ENCODE assay signal across 14 cellular contexts in genomic region chr15:68366314-68366713, GRCh38.
DNase-seq lines count a peak whose midpoint lies in the region; ATAC-seq and TF ChIP-seq lines count a peak whose summit lies in the region.
"Had no signal": no experiment of that assay in that cellular context is flagged by ENCODE, and none has a peak within 500 bp of the region (broad histone marks: within the 10 kb centered on the region; RNA-seq: fewer than 3 reads in every experiment).

No MANE protein-coding gene starts in this region.

- intact Hi-C loops in activated CD8-positive, alpha-beta T cell treated with anti-CD3 and anti-CD28 coated beads for 36 hours (cut with micrococcal nuclease): loop anchor here (5.0 kb wide), 1 partner anchor 114 kb away; no protein-coding TSS in a partner anchor

- no peaks in the 10 kb centered on the region for H3K36me3 Mint-ChIP-seq in activated CD8-positive, alpha-beta T cell treated with anti-CD3 and anti-CD28 coated beads for 36 hours (ENCODE audit: low read depth)
- H3K36me3 Mint-ChIP-seq in activated CD8-positive, alpha-beta T cell treated with anti-CD3 and anti-CD28 coated beads, Interleukin-2, amount 10 ng/mL, durations not matched to agents 7 days and 5 days (ENCODE audit: low read depth): no peaks in the 10 kb centered on the region
- H3K36me3 Mint-ChIP-seq in endodermal cell (ENCODE audit: low read depth): no peaks in the 10 kb centered on the region

- H3K36me3 ChIP-seq in endodermal cell (ENCODE audit: control insufficient read depth, insufficient read depth, low read length) (no peaks in the 10 kb centered on the region), thoracic aorta (peaks cover 6% of the 10 kb centered on the region)
- H3K36me3 ChIP-seq: cardiac muscle cell had no signal

- no peak for DNase-seq in activated CD8-positive, alpha-beta T cell treated with anti-CD3 and anti-CD28 coated beads for 36 hours
- no peak for DNase-seq in activated CD8-positive, alpha-beta T cell treated with anti-CD3 and anti-CD28 coated beads, Interleukin-2, amount 10 ng/mL, durations not matched to agents 7 days and 5 days
- peak; percentile 34 for DNase-seq in NCI-H2171 (lab: John Stamatoyannopoulos, UW)
- peak; percentile 72 for DNase-seq in endodermal cell
- DNase-seq in thoracic aorta (ENCODE audit: low spot score): peak; percentile 64
- DNase-seq in NCI-H1048 (lab: John Stamatoyannopoulos, UW): no peak
- DNase-seq: activated effector memory CD4-positive, alpha-beta T cell treated with anti-CD3 and anti-CD28 coated beads, Interleukin-2, amount 50 U/mL, for 16 hours; HFFc6; hypothalamus; nucleus accumbens; stimulated activated CD4-positive, alpha-beta T cell treated with anti-CD3 and anti-CD28 coated beads, Interleukin-12 subunit alpha, Interleukin-12 subunit beta, amount 100 ng/mL, for 4 hours had no signal

- no peak for TF ChIP-seq CTCF in activated CD8-positive, alpha-beta T cell treated with anti-CD3 and anti-CD28 coated beads for 36 hours (IDR thresholded peaks at IDR 0.05)
- TF ChIP-seq CTCF in endodermal cell (conservative IDR thresholded peaks at IDR 0.05): peak; percentile 62
- peak; percentile 24 for TF ChIP-seq CTCF in thoracic aorta (IDR thresholded peaks at IDR 0.05)

- POLR2A ChIA-PET in activated CD8-positive, alpha-beta T cell treated with anti-CD3 and anti-CD28 coated beads for 36 hours (lab: Charles Lee): interaction anchor here (0.9 kb wide), 1 partner anchor 12 kb away, joined by 3 read pairs; no protein-coding TSS in a partner anchor
- POLR2A ChIA-PET in activated CD8-positive, alpha-beta T cell treated with anti-CD3 and anti-CD28 coated beads, Interleukin-2, amount 10 ng/mL, durations not matched to agents 7 days and 5 days (lab: Charles Lee): no interaction called here

- WGBS in endodermal cell (ENCODE audit: insufficient coverage in 1 of 2, insufficient read length in 1 of 2), 2 experiments: 55 to 79% methylated on average over 6 to 9 of the region's 9 CpGs

- no peaks in the 10 kb centered on the region for H3K9me3 Mint-ChIP-seq in activated CD8-positive, alpha-beta T cell treated with anti-CD3 and anti-CD28 coated beads for 36 hours
- no peaks in the 10 kb centered on the region for H3K9me3 Mint-ChIP-seq in activated CD8-positive, alpha-beta T cell treated with anti-CD3 and anti-CD28 coated beads, Interleukin-2, amount 10 ng/mL, durations not matched to agents 7 days and 5 days (ENCODE audit: insufficient read depth)
- H3K9me3 Mint-ChIP-seq in endodermal cell: no peaks in the 10 kb centered on the region
- H3K9me3 Mint-ChIP-seq: HFFc6 had no signal

- CTCF ChIA-PET in activated CD8-positive, alpha-beta T cell treated with anti-CD3 and anti-CD28 coated beads for 36 hours (lab: Charles Lee): interaction anchor here (2.7 kb wide), 1 partner anchor 60 kb away, joined by 10 read pairs; no protein-coding TSS in a partner anchor
- CTCF ChIA-PET in activated CD8-positive, alpha-beta T cell treated with anti-CD3 and anti-CD28 coated beads, Interleukin-2, amount 10 ng/mL, durations not matched to agents 7 days and 5 days (lab: Charles Lee): no interaction called here

- no peak overlapping the region for H3K9ac ChIP-seq in endodermal cell (ENCODE audit: extremely low read depth, low read length, poor library complexity, severe bottlenecking)

- H3K27ac Mint-ChIP-seq in activated CD8-positive, alpha-beta T cell treated with anti-CD3 and anti-CD28 coated beads for 36 hours: no peak overlapping the region
- H3K27ac Mint-ChIP-seq in activated CD8-positive, alpha-beta T cell treated with anti-CD3 and anti-CD28 coated beads, Interleukin-2, amount 10 ng/mL, durations not matched to agents 7 days and 5 days: no peak overlapping the region
- H3K27ac Mint-ChIP-seq in endodermal cell: no peak overlapping the region
- H3K27ac Mint-ChIP-seq: HFFc6 had no signal

- peaks cover 4% of the 10 kb centered on the region for H3K27me3 Mint-ChIP-seq in activated CD8-positive, alpha-beta T cell treated with anti-CD3 and anti-CD28 coated beads for 36 hours
- H3K27me3 Mint-ChIP-seq in activated CD8-positive, alpha-beta T cell treated with anti-CD3 and anti-CD28 coated beads, Interleukin-2, amount 10 ng/mL, durations not matched to agents 7 days and 5 days (ENCODE audit: low read depth): peaks cover 6% of the 10 kb centered on the region
- H3K27me3 Mint-ChIP-seq in endodermal cell (ENCODE audit: insufficient read depth): peaks cover 2% of the 10 kb centered on the region

- H3K27ac ChIP-seq in endodermal cell (ENCODE audit: low read depth, low read length) (no peak overlapping the region), thoracic aorta (peak overlapping the region; percentile 95)
- H3K27ac ChIP-seq: cardiac muscle cell had no signal

- no peak for ATAC-seq in activated CD8-positive, alpha-beta T cell treated with anti-CD3 and anti-CD28 coated beads for 36 hours
- ATAC-seq in activated CD8-positive, alpha-beta T cell treated with anti-CD3 and anti-CD28 coated beads, Interleukin-2, amount 10 ng/mL, durations not matched to agents 7 days and 5 days: no peak
- ATAC-seq in thoracic aorta (ENCODE audit: insufficient number of reproducible peaks, low FRiP score, low read depth): peak; percentile 58
- ATAC-seq in HG03520 (IDR thresholded peaks at IDR 0.05; ENCODE audit: unreplicated experiment): no peak
- ATAC-seq in HG02884 (IDR thresholded peaks at IDR 0.05; ENCODE audit: unreplicated experiment): no peak

- no peaks in the 10 kb centered on the region for H3K27me3 ChIP-seq in endodermal cell (ENCODE audit: control insufficient read depth, insufficient read depth, low read length, poor library complexity, severe bottlenecking)
- no peaks in the 10 kb centered on the region for H3K27me3 ChIP-seq in thoracic aorta (replicated peaks; ENCODE audit: insufficient read depth)
- H3K27me3 ChIP-seq: cardiac muscle cell had no signal

- peaks cover 9% of the 10 kb centered on the region for H3K4me1 Mint-ChIP-seq in activated CD8-positive, alpha-beta T cell treated with anti-CD3 and anti-CD28 coated beads for 36 hours (ENCODE audit: low read depth)
- peaks cover 12% of the 10 kb centered on the region for H3K4me1 Mint-ChIP-seq in activated CD8-positive, alpha-beta T cell treated with anti-CD3 and anti-CD28 coated beads, Interleukin-2, amount 10 ng/mL, durations not matched to agents 7 days and 5 days (ENCODE audit: low read depth)
- H3K4me1 Mint-ChIP-seq in endodermal cell: peaks cover 10% of the 10 kb centered on the region

- H3K4me3 ChIP-seq in endodermal cell (ENCODE audit: low read length) (no peak overlapping the region), thoracic aorta (no peak overlapping the region)
- H3K4me3 ChIP-seq: cardiac muscle cell had no signal

- H3K9me3 ChIP-seq in endodermal cell (ENCODE audit: control insufficient read depth, low read length) (no peaks in the 10 kb centered on the region), thoracic aorta (no peaks in the 10 kb centered on the region)

- peak overlapping the region; percentile 60 for H3K4me3 Mint-ChIP-seq in activated CD8-positive, alpha-beta T cell treated with anti-CD3 and anti-CD28 coated beads for 36 hours
- no peak overlapping the region for H3K4me3 Mint-ChIP-seq in activated CD8-positive, alpha-beta T cell treated with anti-CD3 and anti-CD28 coated beads, Interleukin-2, amount 10 ng/mL, durations not matched to agents 7 days and 5 days
- no peak overlapping the region for H3K4me3 Mint-ChIP-seq in endodermal cell
- H3K4me3 Mint-ChIP-seq: HFFc6 had no signal

- H3K4me1 ChIP-seq in endodermal cell (ENCODE audit: control insufficient read depth, insufficient read depth, low read length) (no peaks in the 10 kb centered on the region), thoracic aorta (ENCODE audit: control insufficient read depth in 1 of 2, low read depth in 2 of 2) (peaks cover 50 to 88% of the 10 kb centered on the region in 2 donors)

Comparison
In these comparisons a context has a peak if more than half of its experiments do, and no peak if none do; other contexts are left out.
1. DNase-seq: peak in NCI-H2171 (single experiment), endodermal cell (single experiment) and thoracic aorta (single experiment); none in activated CD8-positive, alpha-beta T cell treated with anti-CD3 and anti-CD28 coated beads for 36 hours (single experiment), activated CD8-positive, alpha-beta T cell treated with anti-CD3 and anti-CD28 coated beads, Interleukin-2, amount 10 ng/mL, durations not matched to agents 7 days and 5 days (single experiment) and NCI-H1048 (single experiment).